8 cellular contexts compared by ENCODE assay signal in genomic region chr2:102806250-102806837, GRCh38. TPM values are rescaled to one million over a fixed set of nuclear protein-coding genes. Genes with fewer than 3 reads are reported as not detected.
A peak's percentile ranks its signal among the peaks of the same experiment; 100 is the strongest.
DNase-seq lines count a peak whose midpoint lies in the region; ATAC-seq and TF ChIP-seq lines count a peak whose summit lies in the region.

No MANE protein-coding gene starts in this region.

- DNase-seq in Caco-2 = peak; percentile 66 to 80
- peak; percentile 79 for DNase-seq in NCI-H82 (lab: John Stamatoyannopoulos, UW)
- DNase-seq in activated T-cell treated with anti-CD3 and anti-CD28 coated beads for 48 hours (ENCODE audit: low read depth) = peak; percentile 31
- DNase-seq in foreskin melanocyte = peak; percentile 80
- peak; percentile 86 for DNase-seq in osteocyte (ENCODE audit: extremely low spot score, unreplicated experiment)
- DNase-seq in suprapubic skin (ENCODE audit: low spot score in 2 of 2) = no peak

- no TSS peak for BruUV-seq in Caco-2 (replicated peaks; lab: Mats Ljungman, UMichigan)

- H3K9me3 Mint-ChIP-seq in Caco-2 (ENCODE audit: unreplicated experiment) (peaks cover 5% of the 10 kb centered on the region), osteocyte (ENCODE audit: unreplicated experiment) (peaks cover under 1% of the 10 kb centered on the region)

- H3K27me3 ChIP-seq in Caco-2 (replicated peaks; ENCODE audit: control insufficient read depth, insufficient read depth, low read length) = no peaks in the 10 kb centered on the region
- no peaks in the 10 kb centered on the region for H3K27me3 ChIP-seq in suprapubic skin

- 46% methylated on average over 9 of the region's 9 CpGs for WGBS in suprapubic skin

- CTCF ChIA-PET in Caco-2 (lab: Charles Lee) = interaction anchor here (0.5 to 1.8 kb wide), 8 partner anchors 8 to 354 kb away, joined by 3 to 29 read pairs (median 4); partner anchors contain the start of gene TMEM182

- H3K4me3 ChIP-seq in Caco-2 (ENCODE audit: low read depth, low read length) = no peak overlapping the region
- no peak overlapping the region for H3K4me3 ChIP-seq in suprapubic skin

- no peaks in the 10 kb centered on the region; the same call in 1 of the 2 replicates for H3K36me3 ChIP-seq in Caco-2 (ENCODE audit: control insufficient read depth, insufficient read depth, low read length)
- no peaks in the 10 kb centered on the region for H3K36me3 ChIP-seq in suprapubic skin

- H3K27ac Mint-ChIP-seq in Caco-2 (ENCODE audit: unreplicated experiment) = no peak overlapping the region
- no peak overlapping the region for H3K27ac Mint-ChIP-seq in osteocyte (ENCODE audit: unreplicated experiment)

- ATAC-seq in GM19324 (IDR thresholded peaks at IDR 0.05; ENCODE audit: low FRiP score, unreplicated experiment) (peak; percentile 76), HG03442 (IDR thresholded peaks at IDR 0.05; ENCODE audit: unreplicated experiment) (peak; percentile 84)

- no peak overlapping the region for H3K27ac ChIP-seq in suprapubic skin

- no peak for TF ChIP-seq EP300 in suprapubic skin (IDR thresholded peaks at IDR 0.05)

- peaks cover 5% of the 10 kb centered on the region for H3K36me3 Mint-ChIP-seq in Caco-2 (ENCODE audit: insufficient read depth, unreplicated experiment)
- no peaks in the 10 kb centered on the region for H3K36me3 Mint-ChIP-seq in osteocyte (ENCODE audit: unreplicated experiment)

- TF ChIP-seq CTCF in Caco-2 (IDR thresholded peaks at IDR 0.05; ENCODE audit: insufficient read depth in 1 of 2, low read depth in 1 of 2, low read length in 1 of 2, severe bottlenecking in 1 of 2, unreplicated experiment in 1 of 2) = peak; percentile 85 to 90
- TF ChIP-seq CTCF in osteocyte (IDR thresholded peaks at IDR 0.05) = peak; percentile 81
- peak in 1 of 2 donors; percentile 76 for TF ChIP-seq CTCF in suprapubic skin (IDR thresholded peaks at IDR 0.05)

- POLR2A ChIA-PET in Caco-2 (lab: Charles Lee) = no interaction called here

- H3K4me1 ChIP-seq in Caco-2 (peaks cover 10% of the 10 kb centered on the region), suprapubic skin (no peaks in the 10 kb centered on the region)

- no peak overlapping the region for H3K4me3 Mint-ChIP-seq in Caco-2 (ENCODE audit: unreplicated experiment)
- H3K4me3 Mint-ChIP-seq in osteocyte (ENCODE audit: unreplicated experiment) = no peak overlapping the region

- H3K27me3 Mint-ChIP-seq in Caco-2 (ENCODE audit: insufficient read depth, unreplicated experiment) = no peaks in the 10 kb centered on the region
- no peaks in the 10 kb centered on the region for H3K27me3 Mint-ChIP-seq in osteocyte (ENCODE audit: unreplicated experiment)

- H3K4me1 Mint-ChIP-seq in Caco-2 (ENCODE audit: low read depth, unreplicated experiment) (no peaks in the 10 kb centered on the region), osteocyte (ENCODE audit: unreplicated experiment) (peaks cover 1% of the 10 kb centered on the region)

- TF ChIP-seq POLR2A in suprapubic skin (IDR thresholded peaks at IDR 0.05) = no peak

- H3K9me3 ChIP-seq in Caco-2 = peaks cover 23% of the 10 kb centered on the region
- peaks cover 7% of the 10 kb centered on the region for H3K9me3 ChIP-seq in suprapubic skin

- intact Hi-C loops in Caco-2 (cut with micrococcal nuclease; ENCODE audit: unreplicated experiment) = loop anchor here (1.0 kb wide), 5 partner anchors 49 to 354 kb away; no protein-coding TSS in a partner anchor

RNA-seq across cellular contexts. Expression of gene TMEM182, which starts 44.5 kb away (rescaled TPM):
- total RNA-seq in Caco-2 (2022) (11.9 and 13.6 TPM in 2 replicates), osteocyte (2.7 and 3.1 TPM in 2 replicates), suprapubic skin (1 to 10 TPM in 1 of 4 donors, under 1 TPM in 3; 0.49 to 2.6 (median 0.75) TPM)

Comparison
In these comparisons a context has a peak if more than half of its experiments do, and no peak if none do; other contexts are left out.
1. DNase-seq: peak in Caco-2 (2 of 2), NCI-H82 (single experiment), activated T-cell treated with anti-CD3 and anti-CD28 coated beads for 48 hours (single experiment), foreskin melanocyte (single experiment) and osteocyte (single experiment); none in suprapubic skin (0 of 2).